6 cellular contexts compared by ENCODE assay signal in the genomic region with DNA sequence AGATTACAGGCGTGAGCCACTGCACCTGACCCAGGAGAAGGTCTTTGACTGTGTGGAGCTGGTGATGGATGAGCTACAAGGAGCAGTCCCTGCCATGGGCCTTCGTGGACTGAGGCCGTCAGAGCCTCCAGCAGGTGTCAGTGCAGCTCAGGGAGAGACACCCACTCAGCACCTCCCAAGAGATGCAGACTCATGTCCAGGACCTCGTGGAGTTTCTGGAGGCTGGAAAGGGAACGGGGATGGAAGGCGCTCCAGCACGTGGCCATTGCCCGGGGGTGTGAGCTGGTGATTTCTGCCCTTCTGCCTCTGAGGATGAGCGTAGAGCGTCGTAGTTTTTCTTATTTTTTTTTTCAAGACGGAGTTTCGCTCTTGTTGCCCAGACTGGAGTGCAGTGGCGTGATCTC. TPM values are rescaled to one million over a fixed set of nuclear protein-coding genes. Genes with fewer than 3 reads are reported as not detected.
DNase-seq lines count a peak whose midpoint lies in the region; ATAC-seq and TF ChIP-seq lines count a peak whose summit lies in the region.

No MANE protein-coding gene starts in this region.

- H3K27ac ChIP-seq in cardiac muscle cell (no peak overlapping the region), tibial nerve (no peak overlapping the region)

- peak; percentile 57 to 75 for DNase-seq in NCI-H524 (lab: John Stamatoyannopoulos, UW)
- no peak for DNase-seq in NCI-H524 treated with DMSO at 0.1 percent for 48 hours (lab: John Stamatoyannopoulos, UW)
- peak; percentile 61 for DNase-seq in RPMI7951 (ENCODE audit: low read depth)
- DNase-seq in cardiac muscle cell (ENCODE audit: low read depth in 1 of 2, low spot score in 1 of 2), result peak; percentile 47 to 61
- no peak for DNase-seq in tibial nerve (ENCODE audit: low spot score in 2 of 2)

- no peak for ATAC-seq in GM18909 (IDR thresholded peaks at IDR 0.05; ENCODE audit: poor library complexity, unreplicated experiment)

- TF ChIP-seq CTCF in cardiac muscle cell (IDR thresholded peaks at IDR 0.05; ENCODE audit: low read depth, low read length) (peak; percentile 31), tibial nerve (IDR thresholded peaks at IDR 0.05) (peak in 1 of 5 experiments; percentile 13)

- H3K4me1 ChIP-seq in cardiac muscle cell (ENCODE audit: low read depth), result no peaks in the 10 kb centered on the region
- no peaks in the 10 kb centered on the region for H3K4me1 ChIP-seq in tibial nerve

- no peaks in the 10 kb centered on the region for H3K9me3 ChIP-seq in cardiac muscle cell (ENCODE audit: low read depth)
- H3K9me3 ChIP-seq in tibial nerve, result peaks cover 0 to 20% (median 0%) of the 10 kb centered on the region in 4 donors

- WGBS in tibial nerve, 2 donors, result 49 to 51% methylated on average over 14 of the region's 14 CpGs

- no peak for TF ChIP-seq EP300 in tibial nerve (IDR thresholded peaks at IDR 0.05)

- H3K4me3 ChIP-seq in cardiac muscle cell, result no peak overlapping the region
- no peak overlapping the region for H3K4me3 ChIP-seq in tibial nerve

- H3K27me3 ChIP-seq in cardiac muscle cell (no peaks in the 10 kb centered on the region), tibial nerve (peaks cover 0 to 10% of the 10 kb centered on the region in 2 donors)

- TF ChIP-seq POLR2A in tibial nerve (IDR thresholded peaks at IDR 0.05), result no peak

- H3K36me3 ChIP-seq in cardiac muscle cell, result no peaks in the 10 kb centered on the region
- no peaks in the 10 kb centered on the region for H3K36me3 ChIP-seq in tibial nerve

RNA-seq across cellular contexts. Expression of a gene that starts 9.5 kb away (rescaled TPM):
- under 0.01 TPM in 2 replicates for total RNA-seq in RPMI7951 (2014; rRNA removed; shearing (Covaris generic))
- total RNA-seq in cardiac muscle cell (36.7 and 51.4 TPM in 2 replicates), tibial nerve (10 to 100 TPM in 1 of 4 donors, 1 to 10 TPM in 3; 3.3 to 11.4 (median 4.3) TPM)
- 18.5 and 24.3 TPM in 2 replicates for polyA plus RNA-seq in cardiac muscle cell

RNA-seq across cellular contexts. Expression of a gene that starts 15.1 kb away (rescaled TPM):
- total RNA-seq in RPMI7951 (2014; rRNA removed; shearing (Covaris generic)), result 0.12 TPM in 1 of 2 replicates, not detected in the other
- total RNA-seq in cardiac muscle cell (8.8 and 16.5 TPM in 2 replicates), tibial nerve (10 to 100 TPM in 1 of 4 donors, 1 to 10 TPM in 3; 3.1 to 13.5 (median 3.9) TPM)
- 8.7 and 12.6 TPM in 2 replicates for polyA plus RNA-seq in cardiac muscle cell

RNA-seq across cellular contexts. Expression of a gene that starts 31.9 kb away (rescaled TPM):
- total RNA-seq in RPMI7951 (2014; rRNA removed; shearing (Covaris generic)), result 34.2 and 46.8 TPM in 2 replicates
- total RNA-seq in cardiac muscle cell (68.6 and 78.2 TPM in 2 replicates), tibial nerve (10 to 100 TPM; 29.7 to 52.0 (median 38.7) TPM)
- 73.3 and 87.6 TPM in 2 replicates for polyA plus RNA-seq in cardiac muscle cell

RNA-seq across cellular contexts. Expression of a gene that starts 35.9 kb away (rescaled TPM):
- not detected in 2 replicates for total RNA-seq in RPMI7951 (2014; rRNA removed; shearing (Covaris generic))
- 0.95 TPM in 1 of 2 replicates, not detected in the other for total RNA-seq in cardiac muscle cell
- polyA plus RNA-seq in cardiac muscle cell, result 3.2 and 3.3 TPM in 2 replicates
- not detected for total RNA-seq in tibial nerve

RNA-seq across cellular contexts. Expression of a gene that starts 45.9 kb away (rescaled TPM):
- 295 and 372 TPM in 2 replicates for total RNA-seq in RPMI7951 (2014; rRNA removed; shearing (Covaris generic))
- total RNA-seq in cardiac muscle cell (412 and 540 TPM in 2 replicates), tibial nerve (100 to 1,000 TPM; 102 to 190 (median 161) TPM)
- 745 and 845 TPM in 2 replicates for polyA plus RNA-seq in cardiac muscle cell

Comparison
In these comparisons a context has a peak if more than half of its experiments do, and no peak if none do; other contexts are left out.
1. DNase-seq: peak in NCI-H524 (2 of 2), RPMI7951 (single experiment) and cardiac muscle cell (2 of 2); none in NCI-H524 treated with DMSO at 0.1 percent for 48 hours (single experiment) and tibial nerve (0 of 2).